1 cellular context compared by ENCODE assay signal in the genomic region with DNA sequence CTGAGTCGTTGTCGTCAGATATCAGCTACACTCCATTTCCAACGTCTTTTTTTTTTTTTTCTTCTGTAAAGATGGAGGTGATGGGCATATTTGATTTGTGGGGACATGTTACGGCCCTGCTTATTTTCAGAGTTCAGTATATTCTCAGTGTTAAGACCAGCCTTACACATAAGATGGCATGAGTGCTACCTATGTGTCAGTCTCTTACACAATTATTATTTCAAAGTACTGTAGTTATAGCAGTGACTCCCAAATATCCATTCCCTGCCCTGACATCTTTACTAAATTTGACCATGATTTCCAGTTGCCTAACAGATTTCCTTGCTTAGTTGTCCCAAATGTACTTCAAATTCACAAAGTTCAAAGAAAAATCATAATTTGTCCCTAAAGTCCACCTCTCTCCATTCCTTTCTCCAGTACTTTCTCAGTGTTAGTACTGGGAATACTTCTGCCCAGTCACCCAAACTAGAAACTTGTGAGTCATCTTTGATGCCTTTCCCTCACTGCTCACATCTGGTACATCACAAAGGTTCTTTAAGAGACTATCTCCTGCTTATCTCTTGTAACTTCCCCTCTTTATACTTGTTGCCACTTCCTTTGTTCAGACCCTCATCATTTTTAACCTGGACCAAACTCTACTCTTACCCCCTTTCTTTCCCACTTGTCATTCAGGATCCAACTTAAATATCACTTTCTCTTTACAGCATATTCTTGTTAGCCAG.
TF ChIP-seq lines count a peak whose summit lies in the region.

No MANE protein-coding gene starts in this region.

TF ChIP-seq in IMR-90, 13 proteins besides CTCF, POLR2A, EP300 and RAD21 (continued from another document):
- TF ChIP-seq FOS (IDR thresholded peaks at IDR 0.05; ENCODE audit: low read depth, low read length) (peak; percentile 67; the same call in 1 of the 2 replicates), RCOR1 (IDR thresholded peaks at IDR 0.05; ENCODE audit: insufficient replicate concordance, low read length) (no peak)
- TF ChIP-seq, protein P1, sequence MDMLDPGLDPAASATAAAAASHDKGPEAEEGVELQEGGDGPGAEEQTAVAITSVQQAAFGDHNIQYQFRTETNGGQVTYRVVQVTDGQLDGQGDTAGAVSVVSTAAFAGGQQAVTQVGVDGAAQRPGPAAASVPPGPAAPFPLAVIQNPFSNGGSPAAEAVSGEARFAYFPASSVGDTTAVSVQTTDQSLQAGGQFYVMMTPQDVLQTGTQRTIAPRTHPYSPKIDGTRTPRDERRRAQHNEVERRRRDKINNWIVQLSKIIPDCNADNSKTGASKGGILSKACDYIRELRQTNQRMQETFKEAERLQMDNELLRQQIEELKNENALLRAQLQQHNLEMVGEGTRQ (IDR thresholded peaks at IDR 0.05; ENCODE audit: low read depth, low read length) = no peak
TF ChIP-seq in IMR-90: peak in this region for 3.
